In genomic region chrX:65859299-65859698, GRCh38 we compare ENCODE assay signal across 14 cellular contexts.
DNase-seq lines count a peak whose midpoint lies in the region; ATAC-seq and TF ChIP-seq lines count a peak whose summit lies in the region.
"Had no signal": no experiment of that assay in that cellular context is flagged by ENCODE, and none has a peak within 500 bp of the region (broad histone marks: within the 10 kb centered on the region; RNA-seq: fewer than 3 reads in every experiment).

No MANE protein-coding gene starts in this region.

- H3K79me2 ChIP-seq in Loucy (ENCODE audit: insufficient read depth, low read length): no peaks in the 10 kb centered on the region

- peaks cover 39% of the 10 kb centered on the region for H3K4me1 Mint-ChIP-seq in activated T-cell treated with anti-CD3 and anti-CD28 coated beads, Interleukin-2, amount 50 U/mL, for 72 hours (ENCODE audit: low read depth)
- peaks cover 42% of the 10 kb centered on the region for H3K4me1 Mint-ChIP-seq in CD4-positive, alpha-beta T cell (ENCODE audit: low read depth)
- H3K4me1 Mint-ChIP-seq in stimulated activated effector memory CD8-positive, alpha-beta T cell treated with anti-CD3 and anti-CD28 coated beads, Interleukin-12 subunit alpha, Interleukin-12 subunit beta, amount 100 ng/mL, for 72 hours: peaks cover 18% of the 10 kb centered on the region

- H3K9me3 ChIP-seq in CD4-positive, alpha-beta T cell (ENCODE audit: control insufficient read depth, low read length): no peaks in the 10 kb centered on the region
- no peaks in the 10 kb centered on the region; the same call in 1 of the 2 replicates for H3K9me3 ChIP-seq in Loucy (ENCODE audit: insufficient read depth, low read depth, low read length)
- H3K9me3 ChIP-seq: BE2C, Caco-2, HAP-1 had no signal

- H3K4me2 ChIP-seq in Loucy (ENCODE audit: low read depth, low read length, poor library complexity, severe bottlenecking): peak overlapping the region; percentile 10

- H4K20me1 ChIP-seq in Loucy (ENCODE audit: insufficient read depth, low read length, poor library complexity, severe bottlenecking): no peaks in the 10 kb centered on the region

- H3K9me2 ChIP-seq in Loucy (replicated peaks; ENCODE audit: low read depth, low read length): no peaks in the 10 kb centered on the region

- no peak overlapping the region for H2AFZ ChIP-seq in Loucy (ENCODE audit: low read length)
- H2AFZ ChIP-seq: GM23248 had no signal

- DNase-seq in activated T-cell treated with anti-CD3 and anti-CD28 coated beads, Interleukin-2, amount 50 U/mL, for 72 hours: no peak
- DNase-seq in activated T-cell treated with anti-CD3 and anti-CD28 coated beads for 4 hours: no peak
- no peak for DNase-seq in CD4-positive, alpha-beta T cell
- no peak for DNase-seq in stimulated activated effector memory CD8-positive, alpha-beta T cell treated with anti-CD3 and anti-CD28 coated beads, Interleukin-12 subunit alpha, Interleukin-12 subunit beta, amount 100 ng/mL, for 72 hours (ENCODE audit: low spot score in 2 of 2)
- no peak for DNase-seq in NCI-H82 treated with DMSO at 0.1 percent for 48 hours (lab: John Stamatoyannopoulos, UW; ENCODE audit: unreplicated experiment)
- DNase-seq: ACHN; BE2C; C1 segment of cervical spinal cord; Caco-2; CD4-positive, CD25-positive, alpha-beta regulatory T cell; GM23248 had no signal

- intact Hi-C loops in CD4-positive, alpha-beta T cell (cut with DNase I, micrococcal nuclease): no loop called here

- POLR2A ChIA-PET in CD4-positive, alpha-beta T cell (lab: Charles Lee): no interaction called here

- peaks cover 6 to 8% of the 10 kb centered on the region in 2 donors for H3K9me3 Mint-ChIP-seq in activated T-cell treated with anti-CD3 and anti-CD28 coated beads, Interleukin-2, amount 50 U/mL, for 72 hours
- H3K9me3 Mint-ChIP-seq in CD4-positive, alpha-beta T cell: no peaks in the 10 kb centered on the region
- peaks cover 8% of the 10 kb centered on the region for H3K9me3 Mint-ChIP-seq in stimulated activated effector memory CD8-positive, alpha-beta T cell treated with anti-CD3 and anti-CD28 coated beads, Interleukin-12 subunit alpha, Interleukin-12 subunit beta, amount 100 ng/mL, for 72 hours

- H3K27me3 Mint-ChIP-seq in activated T-cell treated with anti-CD3 and anti-CD28 coated beads, Interleukin-2, amount 50 U/mL, for 72 hours (ENCODE audit: low read depth): peaks cover 14% of the 10 kb centered on the region
- no peaks in the 10 kb centered on the region for H3K27me3 Mint-ChIP-seq in CD4-positive, alpha-beta T cell
- H3K27me3 Mint-ChIP-seq: CD4-positive, CD25-positive, alpha-beta regulatory T cell had no signal

- TF ChIP-seq CTCF in CD4-positive, alpha-beta T cell (IDR thresholded peaks at IDR 0.05): no peak
- TF ChIP-seq CTCF in Loucy (conservative IDR thresholded peaks at IDR 0.05; ENCODE audit: low read length): no peak

- H3K4me3 Mint-ChIP-seq in activated T-cell treated with anti-CD3 and anti-CD28 coated beads, Interleukin-2, amount 50 U/mL, for 72 hours: peak overlapping the region in 1 of 2 donors; percentile 44
- H3K4me3 Mint-ChIP-seq in CD4-positive, alpha-beta T cell: no peak overlapping the region
- no peak overlapping the region for H3K4me3 Mint-ChIP-seq in stimulated activated effector memory CD8-positive, alpha-beta T cell treated with anti-CD3 and anti-CD28 coated beads, Interleukin-12 subunit alpha, Interleukin-12 subunit beta, amount 100 ng/mL, for 72 hours
- H3K4me3 Mint-ChIP-seq: CD4-positive, CD25-positive, alpha-beta regulatory T cell had no signal

- H3K36me3 ChIP-seq in Loucy (ENCODE audit: insufficient read depth, low read length): no peaks in the 10 kb centered on the region
- H3K36me3 ChIP-seq: BE2C, HAP-1 had no signal

- no peak overlapping the region for H3K4me3 ChIP-seq in Loucy (ENCODE audit: low read length, poor library complexity, severe bottlenecking)
- H3K4me3 ChIP-seq: GM23248, HAP-1 had no signal

- H3F3A ChIP-seq in Loucy (ENCODE audit: low read depth): no peaks in the 10 kb centered on the region

- peaks cover 9 to 12% of the 10 kb centered on the region in 2 donors for H3K36me3 Mint-ChIP-seq in activated T-cell treated with anti-CD3 and anti-CD28 coated beads, Interleukin-2, amount 50 U/mL, for 72 hours (ENCODE audit: insufficient read depth in 2 of 2)
- H3K36me3 Mint-ChIP-seq in CD4-positive, alpha-beta T cell (ENCODE audit: low read depth): no peaks in the 10 kb centered on the region
- no peaks in the 10 kb centered on the region for H3K36me3 Mint-ChIP-seq in stimulated activated effector memory CD8-positive, alpha-beta T cell treated with anti-CD3 and anti-CD28 coated beads, Interleukin-12 subunit alpha, Interleukin-12 subunit beta, amount 100 ng/mL, for 72 hours
- H3K36me3 Mint-ChIP-seq: CD4-positive, CD25-positive, alpha-beta regulatory T cell had no signal

- no peaks in the 10 kb centered on the region for H3K27me3 ChIP-seq in CD4-positive, alpha-beta T cell (ENCODE audit: control insufficient read depth, insufficient read depth, low read length)
- no peaks in the 10 kb centered on the region for H3K27me3 ChIP-seq in Loucy (ENCODE audit: insufficient read depth, low read length, poor library complexity, severe bottlenecking)
- H3K27me3 ChIP-seq: BE2C had no signal

- CTCF ChIA-PET in CD4-positive, alpha-beta T cell (lab: Charles Lee): no interaction called here

- H3K27ac ChIP-seq in CD4-positive, alpha-beta T cell (ENCODE audit: low read depth, low read length): no peak overlapping the region
- H3K27ac ChIP-seq: GM23248 had no signal

- peaks cover 37% of the 10 kb centered on the region for H3K4me1 ChIP-seq in Loucy (ENCODE audit: insufficient read depth, low read length, poor library complexity, severe bottlenecking)
- H3K4me1 ChIP-seq: BE2C, Caco-2, HAP-1 had no signal

- no peak overlapping the region for H3K9ac ChIP-seq in Loucy (ENCODE audit: low read depth, low read length, poor library complexity, severe bottlenecking)
- H3K9ac ChIP-seq: GM23248 had no signal

- ATAC-seq in activated T-cell treated with anti-CD3 and anti-CD28 coated beads, Interleukin-2, amount 50 U/mL, for 72 hours (replicated peaks in 1 of 2): peak; percentile 39 to 52
- ATAC-seq in CD4-positive, alpha-beta T cell (ENCODE audit: poor library complexity): peak; percentile 43
- no peak for ATAC-seq in stimulated activated effector memory CD8-positive, alpha-beta T cell treated with anti-CD3 and anti-CD28 coated beads, Interleukin-12 subunit alpha, Interleukin-12 subunit beta, amount 100 ng/mL, for 72 hours
- ATAC-seq in GM21737 (IDR thresholded peaks at IDR 0.05; ENCODE audit: unreplicated experiment): no peak

- H3K27ac Mint-ChIP-seq in activated T-cell treated with anti-CD3 and anti-CD28 coated beads, Interleukin-2, amount 50 U/mL, for 72 hours: peak overlapping the region; percentile 26
- H3K27ac Mint-ChIP-seq in CD4-positive, alpha-beta T cell: no peak overlapping the region
- H3K27ac Mint-ChIP-seq in stimulated activated effector memory CD8-positive, alpha-beta T cell treated with anti-CD3 and anti-CD28 coated beads, Interleukin-12 subunit alpha, Interleukin-12 subunit beta, amount 100 ng/mL, for 72 hours: peak overlapping the region; percentile 43
- H3K27ac Mint-ChIP-seq: CD4-positive, CD25-positive, alpha-beta regulatory T cell had no signal

Comparison
In these comparisons a context has a peak if more than half of its experiments do, and no peak if none do; other contexts are left out.
1. ATAC-seq: peak in activated T-cell treated with anti-CD3 and anti-CD28 coated beads, Interleukin-2, amount 50 U/mL, for 72 hours (2 of 2) and CD4-positive, alpha-beta T cell (single experiment); none in stimulated activated effector memory CD8-positive, alpha-beta T cell treated with anti-CD3 and anti-CD28 coated beads, Interleukin-12 subunit alpha, Interleukin-12 subunit beta, amount 100 ng/mL, for 72 hours (single experiment) and GM21737 (single experiment).